ENCODE assay signal across 8 cellular contexts in genomic region chr5:172688735-172689572, GRCh38. TPM values are rescaled to one million over a fixed set of nuclear protein-coding genes. Genes with fewer than 3 reads are reported as not detected.
DNase-seq lines count a peak whose midpoint lies in the region; ATAC-seq and TF ChIP-seq lines count a peak whose summit lies in the region.

No MANE protein-coding gene starts in this region.

- 0 out of 2 replicates have a peak, but pooled peaks cover 7% of the 10 kb centered on the region for H3K4me1 ChIP-seq in GM23338 (ENCODE audit: insufficient read depth)

- peak; percentile 23 for ATAC-seq in GM23338
- peak; percentile 47 for ATAC-seq in left ventricle myocardium superior
- ATAC-seq in stimulated activated naive CD8-positive, alpha-beta T cell treated with anti-CD3 and anti-CD28 coated beads, Interleukin-15, amount 100 ng/mL, for 72 hours: peak; percentile 60
- no peak for ATAC-seq in GM21786 (IDR thresholded peaks at IDR 0.05; ENCODE audit: unreplicated experiment)
- ATAC-seq in GM21515 (IDR thresholded peaks at IDR 0.05; ENCODE audit: unreplicated experiment): no peak

- no peak for TF ChIP-seq CTCF in GM23338 (conservative IDR thresholded peaks at IDR 0.05; ENCODE audit: low read depth in 2 of 2)

- H3K36me3 ChIP-seq in GM23338 (ENCODE audit: insufficient read depth) (no peaks in the 10 kb centered on the region), MG63 (0 out of 2 replicates have a peak, but pooled peaks cover 3% of the 10 kb centered on the region)

- H3K4me3 Mint-ChIP-seq in GM23338 (no peak overlapping the region), immature natural killer cell (no peak overlapping the region)
- peak overlapping the region in 1 of 2 donors; percentile 10 for H3K4me3 Mint-ChIP-seq in stimulated activated naive CD8-positive, alpha-beta T cell treated with anti-CD3 and anti-CD28 coated beads, Interleukin-15, amount 100 ng/mL, for 72 hours

- no peaks in the 10 kb centered on the region for H4K20me1 ChIP-seq in GM23338 (replicated peaks; ENCODE audit: insufficient read depth)

- DNase-seq in GM23338 (ENCODE audit: low spot score): no peak
- peak; percentile 31 for DNase-seq in activated CD4-positive, alpha-beta T cell treated with anti-CD3 and anti-CD28 coated beads, Interleukin-2, amount 50 U/mL, for 1 hour
- peak; percentile 72 for DNase-seq in left ventricle myocardium superior
- peak; percentile 21 to 28 for DNase-seq in stimulated activated naive CD8-positive, alpha-beta T cell treated with anti-CD3 and anti-CD28 coated beads, Interleukin-15, amount 100 ng/mL, for 72 hours
- no peak for DNase-seq in MG63
- DNase-seq in immature natural killer cell: no peak

- H3K27me3 Mint-ChIP-seq in GM23338 (ENCODE audit: insufficient read depth, low read depth, poor library complexity) (peaks cover 17% of the 10 kb centered on the region), immature natural killer cell (ENCODE audit: low read depth in 3 of 3) (peaks cover 0 to 6% (median 2%) of the 10 kb centered on the region in 3 donors)
- no peaks in the 10 kb centered on the region for H3K27me3 Mint-ChIP-seq in stimulated activated naive CD8-positive, alpha-beta T cell treated with anti-CD3 and anti-CD28 coated beads, Interleukin-15, amount 100 ng/mL, for 72 hours

- no peak overlapping the region for H2AFZ ChIP-seq in GM23338

- H3K4me3 ChIP-seq in GM23338 (no peak overlapping the region), MG63 (no peak overlapping the region)

- no peaks in the 10 kb centered on the region; the same call in 1 of the 2 replicates for H3F3A ChIP-seq in GM23338 (replicated peaks; ENCODE audit: low read depth)

- H3K27ac Mint-ChIP-seq in GM23338: no peak overlapping the region
- peak overlapping the region in 1 of 2 donors; percentile 71 for H3K27ac Mint-ChIP-seq in stimulated activated naive CD8-positive, alpha-beta T cell treated with anti-CD3 and anti-CD28 coated beads, Interleukin-15, amount 100 ng/mL, for 72 hours
- H3K27ac Mint-ChIP-seq in immature natural killer cell: peak overlapping the region in 3 of 6 donors; percentile 51 to 81 (median 74)

- H3K36me3 Mint-ChIP-seq in GM23338 (ENCODE audit: low read depth): no peaks in the 10 kb centered on the region; the same call in 2 of the 3 replicates
- peaks cover 0 to 4% (median 0%) of the 10 kb centered on the region in 3 donors for H3K36me3 Mint-ChIP-seq in immature natural killer cell

- no peaks in the 10 kb centered on the region for H3K9me2 ChIP-seq in GM23338 (ENCODE audit: insufficient read depth)

- no peaks in the 10 kb centered on the region for H3K79me2 ChIP-seq in GM23338 (replicated peaks; ENCODE audit: insufficient read depth)

- no peak overlapping the region for H3K27ac ChIP-seq in GM23338 (ENCODE audit: low read depth)

- peaks cover 6% of the 10 kb centered on the region; the same call in 1 of the 3 replicates for H3K4me1 Mint-ChIP-seq in GM23338
- H3K4me1 Mint-ChIP-seq in stimulated activated naive CD8-positive, alpha-beta T cell treated with anti-CD3 and anti-CD28 coated beads, Interleukin-15, amount 100 ng/mL, for 72 hours: peaks cover 25% of the 10 kb centered on the region
- H3K4me1 Mint-ChIP-seq in immature natural killer cell: peaks cover 13 to 14% of the 10 kb centered on the region in 2 donors

- intact Hi-C loops in left ventricle myocardium superior (cut with micrococcal nuclease): no loop called here

- H3K27me3 ChIP-seq in GM23338 (ENCODE audit: insufficient read depth) (peaks cover 15% of the 10 kb centered on the region), MG63 (no peaks in the 10 kb centered on the region)

- no peak overlapping the region for H3K4me2 ChIP-seq in GM23338

- H3K9me3 ChIP-seq in MG63: no peaks in the 10 kb centered on the region

- H3K9me3 Mint-ChIP-seq in GM23338 (no peaks in the 10 kb centered on the region), immature natural killer cell (no peaks in the 10 kb centered on the region)
- H3K9me3 Mint-ChIP-seq in stimulated activated naive CD8-positive, alpha-beta T cell treated with anti-CD3 and anti-CD28 coated beads, Interleukin-15, amount 100 ng/mL, for 72 hours: no peaks in the 10 kb centered on the region

TF ChIP-seq in GM23338, 12 proteins besides CTCF, POLR2A, EP300 and RAD21 (continues in another document):
- TF ChIP-seq REST (IDR thresholded peaks at IDR 0.05; ENCODE audit: unreplicated experiment): no peak
- TF ChIP-seq NANOG (IDR thresholded peaks at IDR 0.05; ENCODE audit: borderline replicate concordance): no peak
- TF ChIP-seq EZH2 (IDR thresholded peaks at IDR 0.05; ENCODE audit: low read depth, unreplicated experiment): no peak
- no peak for TF ChIP-seq ZNF114 (CRISPR knock-in tag; IDR thresholded peaks at IDR 0.05)
- TF ChIP-seq, protein P1, sequence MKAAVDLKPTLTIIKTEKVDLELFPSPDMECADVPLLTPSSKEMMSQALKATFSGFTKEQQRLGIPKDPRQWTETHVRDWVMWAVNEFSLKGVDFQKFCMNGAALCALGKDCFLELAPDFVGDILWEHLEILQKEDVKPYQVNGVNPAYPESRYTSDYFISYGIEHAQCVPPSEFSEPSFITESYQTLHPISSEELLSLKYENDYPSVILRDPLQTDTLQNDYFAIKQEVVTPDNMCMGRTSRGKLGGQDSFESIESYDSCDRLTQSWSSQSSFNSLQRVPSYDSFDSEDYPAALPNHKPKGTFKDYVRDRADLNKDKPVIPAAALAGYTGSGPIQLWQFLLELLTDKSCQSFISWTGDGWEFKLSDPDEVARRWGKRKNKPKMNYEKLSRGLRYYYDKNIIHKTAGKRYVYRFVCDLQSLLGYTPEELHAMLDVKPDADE (IDR thresholded peaks at IDR 0.05): no peak
- TF ChIP-seq POLR2AphosphoS5 (IDR thresholded peaks at IDR 0.05; ENCODE audit: low read depth): no peak
- TF ChIP-seq ZNF331 (CRISPR knock-in tag; IDR thresholded peaks at IDR 0.05; ENCODE audit: low read depth): no peak

RNA-seq across cellular contexts. Expression of gene NEURL1B, which starts 47.9 kb away (rescaled TPM):
- 11.4 and 13.3 TPM in 2 replicates for total RNA-seq in GM23338 (2014; rRNA removed; shearing (Covaris generic))
- 1.9 and 2.1 TPM in 2 replicates for polyA plus RNA-seq in GM23338 (2016; fragmentation: Nextera tagmentation; extraction: Ambion mirVana)
- 32.0 TPM for total RNA-seq in left ventricle myocardium superior
- total RNA-seq in MG63 (2014; rRNA removed; shearing (Covaris generic); ENCODE audit: low replicate concordance): 6.3 and 10.1 TPM in 2 replicates
- under 1 TPM in 1 of 3 donors, not detected in 2; 0.09 TPM for polyA plus RNA-seq in immature natural killer cell

Comparison
In these comparisons a context has a peak if more than half of its experiments do, and no peak if none do; other contexts are left out.
1. ATAC-seq: peak in GM23338 (single experiment), left ventricle myocardium superior (single experiment) and stimulated activated naive CD8-positive, alpha-beta T cell treated with anti-CD3 and anti-CD28 coated beads, Interleukin-15, amount 100 ng/mL, for 72 hours (single experiment); none in GM21786 (single experiment) and GM21515 (single experiment).
2. DNase-seq: peak in activated CD4-positive, alpha-beta T cell treated with anti-CD3 and anti-CD28 coated beads, Interleukin-2, amount 50 U/mL, for 1 hour (single experiment), left ventricle myocardium superior (single experiment) and stimulated activated naive CD8-positive, alpha-beta T cell treated with anti-CD3 and anti-CD28 coated beads, Interleukin-15, amount 100 ng/mL, for 72 hours (2 of 2); none in GM23338 (single experiment), MG63 (single experiment) and immature natural killer cell (0 of 3).